Comparison of ENCODE assay signal across 21 cellular contexts in genomic region chr7:116075351-116076145, GRCh38. TPM values are rescaled to one million over a fixed set of nuclear protein-coding genes. Genes with fewer than 3 reads are reported as not detected.
DNase-seq lines count a peak whose midpoint lies in the region; ATAC-seq, FAIRE-seq and TF ChIP-seq lines count a peak whose summit lies in the region.
"Had no signal": no experiment of that assay in that cellular context is flagged by ENCODE, and none has a peak within 500 bp of the region (broad histone marks: within the 10 kb centered on the region; RNA-seq: fewer than 3 reads in every experiment).

No MANE protein-coding gene starts in this region.

- no peak overlapping the region for H2BK120ac ChIP-seq in H1 (replicated peaks; ENCODE audit: low read depth, low read length)

- intact Hi-C loops in OCI-LY7 (cut with micrococcal nuclease; ENCODE audit: unreplicated experiment): no loop called here

- H2AFZ ChIP-seq in H1 (ENCODE audit: low read length) (0 out of 2 replicates have a peak overlapping the region, but pooled peaks have one; percentile 62), OCI-LY7 (ENCODE audit: low read length) (no peak overlapping the region)

- peak overlapping the region; percentile 25 for H3K27ac Mint-ChIP-seq in stimulated activated naive B cell treated with anti-CD40 and anti-IgM and Interleukin-4, amounts not matched to agents 10 μg/mL and 1 μg/mL and 100 μg/mL, for 72 hours
- no peak overlapping the region for H3K27ac Mint-ChIP-seq in activated naive CD4-positive, alpha-beta T cell treated with anti-CD3 and anti-CD28 coated beads, Interleukin-2, amount 50 U/mL, for 72 hours
- no peak overlapping the region for H3K27ac Mint-ChIP-seq in T-cell
- H3K27ac Mint-ChIP-seq: activated CD4-positive, alpha-beta T cell treated with anti-CD3 and anti-CD28 coated beads for 36 hours; CD4-positive, alpha-beta memory T cell had no signal

- no peaks in the 10 kb centered on the region for H4K20me1 ChIP-seq in H1 (replicated peaks in 1 of 2; ENCODE audit: control insufficient read depth in 1 of 2, insufficient read depth in 2 of 2, low read length in 2 of 2)
- no peaks in the 10 kb centered on the region for H4K20me1 ChIP-seq in OCI-LY7 (ENCODE audit: insufficient read depth, low read length)

- H3K9ac ChIP-seq in H1 (replicated peaks in 1 of 4; ENCODE audit: extremely low read depth in 1 of 4, low read depth in 3 of 4, low read length in 3 of 4): no peak overlapping the region

- H3K36me3 Mint-ChIP-seq in stimulated activated naive B cell treated with anti-CD40 and anti-IgM and Interleukin-4, amounts not matched to agents 10 μg/mL and 1 μg/mL and 100 μg/mL, for 72 hours: no peaks in the 10 kb centered on the region
- no peaks in the 10 kb centered on the region for H3K36me3 Mint-ChIP-seq in activated naive CD4-positive, alpha-beta T cell treated with anti-CD3 and anti-CD28 coated beads, Interleukin-2, amount 50 U/mL, for 72 hours
- H3K36me3 Mint-ChIP-seq in T-cell: no peaks in the 10 kb centered on the region
- H3K36me3 Mint-ChIP-seq: CD4-positive, alpha-beta memory T cell had no signal

- H3K4me1 Mint-ChIP-seq in stimulated activated naive B cell treated with anti-CD40 and anti-IgM and Interleukin-4, amounts not matched to agents 10 μg/mL and 1 μg/mL and 100 μg/mL, for 72 hours: peaks cover 2 to 5% of the 10 kb centered on the region in 2 donors
- no peaks in the 10 kb centered on the region for H3K4me1 Mint-ChIP-seq in T-cell
- H3K4me1 Mint-ChIP-seq: activated CD4-positive, alpha-beta T cell treated with anti-CD3 and anti-CD28 coated beads for 36 hours; CD4-positive, alpha-beta memory T cell had no signal

- H3K4ac ChIP-seq in H1 (replicated peaks; ENCODE audit: insufficient read length, low read depth, low read length): no peak overlapping the region

- TF ChIP-seq POLR2A in H1 (IDR thresholded peaks at IDR 0.05; ENCODE audit: control extremely low read depth in 1 of 2, low read depth in 2 of 2, low read length in 2 of 2): no peak

- peaks cover 0 to 5% of the 10 kb centered on the region in 2 donors for H3K27me3 Mint-ChIP-seq in stimulated activated naive B cell treated with anti-CD40 and anti-IgM and Interleukin-4, amounts not matched to agents 10 μg/mL and 1 μg/mL and 100 μg/mL, for 72 hours
- no peaks in the 10 kb centered on the region for H3K27me3 Mint-ChIP-seq in T-cell
- H3K27me3 Mint-ChIP-seq: activated CD4-positive, alpha-beta T cell treated with anti-CD3 and anti-CD28 coated beads for 36 hours had no signal

- H3K36me3 ChIP-seq in H1 (ENCODE audit: control insufficient read depth in 2 of 4, insufficient read depth in 4 of 4, low read length in 3 of 4) (no peaks in the 10 kb centered on the region), OCI-LY7 (ENCODE audit: insufficient read depth, low read length) (no peaks in the 10 kb centered on the region)
- H3K36me3 ChIP-seq: ascending aorta, esophagus squamous epithelium, heart left ventricle, neutrophil, stomach, uterus had no signal

- no peak overlapping the region for H3K4me2 ChIP-seq in H1 (ENCODE audit: insufficient read depth in 1 of 2, low read depth in 2 of 2, low read length in 2 of 2)
- no peak overlapping the region for H3K4me2 ChIP-seq in OCI-LY7 (ENCODE audit: low read length)

- 92% methylated on average over 5 of the region's 5 CpGs; no CpG with 5 or more reads in 1 of the 2 experiments for WGBS in H1 (ENCODE audit: extremely low coverage in 1 of 2, insufficient coverage in 1 of 2, insufficient read length in 1 of 2, insufficient replicate concordance in 2 of 2, low coverage in 1 of 2, low lambda C conversion rate in 2 of 2, missing lambda C conversion rate in 1 of 2), 2 experiments

- CTCF ChIA-PET in H1 (lab: Charles Lee; ENCODE audit: partially characterized antibody): interaction anchor here (0.9 to 1.6 kb wide), 2 partner anchors 13 to 47 kb away, joined by 4 read pairs; no protein-coding TSS in a partner anchor
- CTCF ChIA-PET in OCI-LY7 (lab: Charles Lee; ENCODE audit: unreplicated experiment): no interaction called here
- CTCF ChIA-PET in T-cell (lab: Charles Lee): no interaction called here

- H3K27me3 ChIP-seq in H1 (replicated peaks in 1 of 4; ENCODE audit: control insufficient read depth in 3 of 4, extremely low read depth in 1 of 4, insufficient read depth in 3 of 4, low read length in 3 of 4): no peaks in the 10 kb centered on the region
- H3K27me3 ChIP-seq: ascending aorta, esophagus squamous epithelium, heart left ventricle, neutrophil, stomach, uterus had no signal

- POLR2A ChIA-PET in H1 (lab: Charles Lee; ENCODE audit: partially characterized antibody) (no interaction called here), OCI-LY7 (lab: Charles Lee) (no interaction called here), T-cell (lab: Charles Lee) (no interaction called here)

- H3K4me3 Mint-ChIP-seq in stimulated activated naive B cell treated with anti-CD40 and anti-IgM and Interleukin-4, amounts not matched to agents 10 μg/mL and 1 μg/mL and 100 μg/mL, for 72 hours: no peak overlapping the region
- no peak overlapping the region for H3K4me3 Mint-ChIP-seq in T-cell
- H3K4me3 Mint-ChIP-seq: activated CD4-positive, alpha-beta T cell treated with anti-CD3 and anti-CD28 coated beads for 36 hours; CD4-positive, alpha-beta memory T cell had no signal

- H3K4me1 ChIP-seq in H1 (replicated peaks in 1 of 4; ENCODE audit: control insufficient read depth in 3 of 4, insufficient read depth in 4 of 4, low read length in 3 of 4) (no peaks in the 10 kb centered on the region), OCI-LY7 (ENCODE audit: insufficient read depth, low read length, poor library complexity, severe bottlenecking) (no peaks in the 10 kb centered on the region)
- H3K4me1 ChIP-seq: ascending aorta, esophagus squamous epithelium, heart left ventricle, stomach, uterus had no signal

- H3K79me2 ChIP-seq in H1 (ENCODE audit: control insufficient read depth in 1 of 2, insufficient read depth in 2 of 2, low read length in 2 of 2) (no peaks in the 10 kb centered on the region), OCI-LY7 (ENCODE audit: insufficient read depth, low read depth, low read length) (no peaks in the 10 kb centered on the region)

- no peak for TF ChIP-seq RAD21 in H1 (IDR thresholded peaks at IDR 0.05 in 1 of 2, conservative IDR thresholded peaks at IDR 0.05 in 1 of 2; ENCODE audit: low read depth in 2 of 2, low read length in 2 of 2)

- H2BK15ac ChIP-seq in H1 (ENCODE audit: low read length): no peak overlapping the region

- H3K9me2 ChIP-seq in OCI-LY7 (ENCODE audit: insufficient read depth, low read length): no peaks in the 10 kb centered on the region

- no peak for ATAC-seq in stimulated activated naive B cell treated with anti-CD40 and anti-IgM and Interleukin-4, amounts not matched to agents 10 μg/mL and 1 μg/mL and 100 μg/mL, for 72 hours (replicated peaks)
- ATAC-seq in activated naive CD4-positive, alpha-beta T cell treated with anti-CD3 and anti-CD28 coated beads, Interleukin-2, amount 50 U/mL, for 72 hours: no peak
- ATAC-seq in T-cell (replicated peaks in 1 of 4): no peak
- ATAC-seq: activated CD4-positive, alpha-beta T cell treated with anti-CD3 and anti-CD28 coated beads for 36 hours; heart left ventricle had no signal

- no peak overlapping the region for H2BK12ac ChIP-seq in H1 (ENCODE audit: low read depth, low read length)

- no peak overlapping the region for H3K14ac ChIP-seq in H1 (ENCODE audit: insufficient read length)

- no peaks in the 10 kb centered on the region for H3K79me1 ChIP-seq in H1 (ENCODE audit: low read depth, low read length)

- no peak overlapping the region for H4K5ac ChIP-seq in H1 (ENCODE audit: insufficient read length, low read depth, low read length)

- TF ChIP-seq CTCF in H1 (IDR thresholded peaks at IDR 0.05; ENCODE audit: control extremely low read depth in 1 of 3, insufficient read depth in 1 of 3, low read depth in 1 of 3, low read length in 3 of 3) (no peak), OCI-LY7 (conservative IDR thresholded peaks at IDR 0.05; ENCODE audit: low read length) (no peak)

- BruUV-seq in OCI-LY7 (replicated peaks; lab: Mats Ljungman, UMichigan): no TSS peak

- H3K9me3 ChIP-seq in H1 (ENCODE audit: insufficient read depth in 2 of 2, low read depth in 1 of 2, low read length in 1 of 2) (no peaks in the 10 kb centered on the region), OCI-LY7 (ENCODE audit: low read length) (no peaks in the 10 kb centered on the region)
- H3K9me3 ChIP-seq: esophagus squamous epithelium, neutrophil, stomach, uterus had no signal

- FAIRE-seq in RCC 7860 (lab: Jason Lieb, UNC) (peak; percentile 36), H1 (lab: Jason Lieb, UNC) (no peak)
- FAIRE-seq: H54 had no signal

- H2BK5ac ChIP-seq in H1 (ENCODE audit: low read depth, low read length): no peak overlapping the region

- H3K4me3 ChIP-seq in H1 (ENCODE audit: extremely low read depth in 1 of 4, insufficient read depth in 2 of 4, low read depth in 3 of 4, low read length in 4 of 4) (no peak overlapping the region), OCI-LY7 (ENCODE audit: low read depth, low read length, poor library complexity, severe bottlenecking) (no peak overlapping the region)
- H3K4me3 ChIP-seq: ascending aorta, esophagus squamous epithelium, heart left ventricle, stomach, uterus had no signal

- DNase-seq in NCI-H82 (lab: John Stamatoyannopoulos, UW): peak; percentile 16
- DNase-seq in NCI-H82 treated with DMSO at 0.1 percent for 48 hours (lab: John Stamatoyannopoulos, UW; ENCODE audit: unreplicated experiment): no peak
- DNase-seq in RCC 7860 (ENCODE audit: low spot score): peak; percentile 80
- no peak for DNase-seq in H1 (ENCODE audit: low read depth in 1 of 2, low spot score in 2 of 2)
- no peak for DNase-seq in stimulated activated naive B cell treated with anti-CD40 and anti-IgM and Interleukin-4, amounts not matched to agents 10 μg/mL and 1 μg/mL and 100 μg/mL, for 72 hours
- DNase-seq in activated naive CD4-positive, alpha-beta T cell treated with anti-CD3 and anti-CD28 coated beads, Interleukin-2, amount 50 U/mL, for 72 hours (ENCODE audit: low spot score in 2 of 2): no peak
- no peak for DNase-seq in OCI-LY7 (ENCODE audit: low spot score)
- DNase-seq in T-cell: no peak
- DNase-seq: activated CD4-positive, alpha-beta T cell treated with anti-CD3 and anti-CD28 coated beads for 36 hours; esophagus squamous epithelium; GF-D8; NCI-H2107; SHP77; stomach; T-helper 2 cell; uterus had no signal

- H4K91ac ChIP-seq in H1 (replicated peaks; ENCODE audit: insufficient read length, low read length): no peak overlapping the region

- no peak overlapping the region for H3K23ac ChIP-seq in H1 (ENCODE audit: insufficient read length)

- H3K56ac ChIP-seq in H1 (replicated peaks; ENCODE audit: insufficient read length, low read depth, low read length): no peak overlapping the region

- TF ChIP-seq EP300 in H1 (IDR thresholded peaks at IDR 0.05; ENCODE audit: borderline replicate concordance in 1 of 2, low read depth in 2 of 2, low read length in 2 of 2): no peak

- H3K18ac ChIP-seq in H1 (ENCODE audit: extremely low read depth, low read length): no peak overlapping the region

- no peak overlapping the region; the same call in 1 of the 2 replicates for H4K8ac ChIP-seq in H1 (ENCODE audit: extremely low read depth, insufficient read depth, low read length)

- no peak overlapping the region for H3K27ac ChIP-seq in H1 (ENCODE audit: low read depth, low read length)
- no peak overlapping the region for H3K27ac ChIP-seq in OCI-LY7 (ENCODE audit: low read depth, low read length, poor library complexity, severe bottlenecking)
- H3K27ac ChIP-seq: ascending aorta, esophagus squamous epithelium, heart left ventricle, neutrophil, stomach, uterus had no signal

- no peak overlapping the region for H2AK5ac ChIP-seq in H1 (ENCODE audit: low read depth, low read length)

- peaks cover 6 to 11% of the 10 kb centered on the region in 2 donors for H3K9me3 Mint-ChIP-seq in stimulated activated naive B cell treated with anti-CD40 and anti-IgM and Interleukin-4, amounts not matched to agents 10 μg/mL and 1 μg/mL and 100 μg/mL, for 72 hours
- peaks cover 5 to 8% of the 10 kb centered on the region in 2 donors for H3K9me3 Mint-ChIP-seq in activated naive CD4-positive, alpha-beta T cell treated with anti-CD3 and anti-CD28 coated beads, Interleukin-2, amount 50 U/mL, for 72 hours
- peaks cover 0 to 24% (median 0%) of the 10 kb centered on the region in 3 donors for H3K9me3 Mint-ChIP-seq in T-cell

- H2BK20ac ChIP-seq in H1 (ENCODE audit: low read length): no peak overlapping the region

- no peaks in the 10 kb centered on the region for H3K23me2 ChIP-seq in H1 (ENCODE audit: low read depth, low read length)

RNA-seq across cellular contexts. Expression of gene TFEC, which starts 45.0 kb away (rescaled TPM):
- total RNA-seq in H1 (2021; fragmentation: NEBNext Ultra II Directional; extraction: Animal tissue kit (Norgen Biotek cat#: 25700)): not detected in 2 replicates
- polyA plus RNA-seq in H1 (2011; rRNA removed): not detected in 2 replicates
- 0.06 TPM for polyA plus RNA-seq in H1 (2011; cell fraction: cytosol; rRNA removed)
- polyA plus RNA-seq in H1 (2011; cell fraction: nucleus; rRNA removed): not detected
- polyA plus RNA-seq in H1 (2012, experiment 1 of 2): not detected in 4 replicates
- not detected for polyA plus RNA-seq in H1 (2012, experiment 2 of 2)
- polyA plus RNA-seq in H1 (2013, experiment 1 of 2): 0.02 TPM
- 0.06 TPM for polyA plus RNA-seq in H1 (2013, experiment 2 of 2)
- 0.32 TPM in 1 of 2 replicates, not detected in the other for polyA minus RNA-seq in H1 (2011; rRNA and poly(A)+ RNA removed)
- polyA minus RNA-seq in H1 (2011; cell fraction: cytosol; rRNA and poly(A)+ RNA removed): not detected
- polyA minus RNA-seq in H1 (2011; cell fraction: nucleus; rRNA and poly(A)+ RNA removed): not detected
- not detected for total RNA-seq in activated naive CD4-positive, alpha-beta T cell treated with anti-CD3 and anti-CD28 coated beads, Interleukin-2, amount 50 U/mL, for 72 hours
- not detected in 2 replicates for total RNA-seq in OCI-LY7 (2014; rRNA removed; shearing (Covaris generic))
- total RNA-seq in OCI-LY7 (2022) (1.5 and 2.2 TPM in 2 replicates), T-cell (under 1 TPM; 0.19 to 0.51 (median 0.33) TPM)
- total RNA-seq: activated CD4-positive, alpha-beta T cell treated with anti-CD3 and anti-CD28 coated beads for 36 hours had no signal

Comparison
In these comparisons a context has a peak if more than half of its experiments do, and no peak if none do; other contexts are left out.
1. DNase-seq: peak in NCI-H82 (single experiment) and RCC 7860 (single experiment); none in NCI-H82 treated with DMSO at 0.1 percent for 48 hours (single experiment), H1 (0 of 2), stimulated activated naive B cell treated with anti-CD40 and anti-IgM and Interleukin-4, amounts not matched to agents 10 μg/mL and 1 μg/mL and 100 μg/mL, for 72 hours (single experiment), activated naive CD4-positive, alpha-beta T cell treated with anti-CD3 and anti-CD28 coated beads, Interleukin-2, amount 50 U/mL, for 72 hours (0 of 2), OCI-LY7 (single experiment) and T-cell (0 of 34).